8 cellular contexts compared by ENCODE assay signal in genomic region chr2:200713704-200714064, GRCh38.
DNase-seq lines count a peak whose midpoint lies in the region; ATAC-seq and TF ChIP-seq lines count a peak whose summit lies in the region.

No MANE protein-coding gene starts in this region.

- H3K79me2 ChIP-seq in PC-3 (ENCODE audit: low read length) = no peaks in the 10 kb centered on the region

- intact Hi-C loops in PC-3 (cut with micrococcal nuclease) = loop anchor here (1.0 kb wide), 8 partner anchors 22 to 188 kb away; partner anchors contain the start of genes BZW1, CLK1, NIF3L1 and PPIL3

- ATAC-seq in PC-3 = no peak
- ATAC-seq in omental fat pad (ENCODE audit: low FRiP score) = peak; percentile 31
- ATAC-seq in HG02884 (IDR thresholded peaks at IDR 0.05; ENCODE audit: unreplicated experiment) = no peak

- DNase-seq in PC-3 (no peak), omental fat pad (ENCODE audit: low spot score) (no peak), iPS-NIHi7 (ENCODE audit: extremely low spot score) (no peak), AG08395 (ENCODE audit: low spot score) (no peak), globus pallidus (ENCODE audit: low spot score) (no peak)

- POLR2A ChIA-PET in PC-3 (lab: Charles Lee; ENCODE audit: unreplicated experiment) = interaction anchor here (0.5 to 0.8 kb wide), 3 partner anchors 32 to 736 kb away, joined by 3 to 29 read pairs (median 4); no protein-coding TSS in a partner anchor

- H3K9me2 ChIP-seq in PC-3 (replicated peaks; ENCODE audit: low read length) = no peaks in the 10 kb centered on the region

- TF ChIP-seq CTCF in PC-3 (conservative IDR thresholded peaks at IDR 0.05; ENCODE audit: low read depth, low read length) (no peak), omental fat pad (IDR thresholded peaks at IDR 0.05) (no peak)

- H2AFZ ChIP-seq in PC-3 (ENCODE audit: low read length) = peak overlapping the region; percentile 63; the same call in 1 of the 2 replicates

- peaks cover 9 to 32% (median 20%) of the 10 kb centered on the region in 11 experiments; a peak in 21 of 22 replicates for H3K9me3 ChIP-seq in BLaER1 treated with 17β-estradiol and CSF1 and Interleukin-3, amounts not matched to agents 10 nM and 100 nM (replicated peaks in 1 of 11)
- H3K9me3 ChIP-seq in PC-3 (ENCODE audit: low read length) = no peaks in the 10 kb centered on the region

- H3K9ac ChIP-seq in BLaER1 treated with 17β-estradiol and CSF1 and Interleukin-3, amounts not matched to agents 10 nM and 100 nM = peak overlapping the region; percentile 46 to 78 (median 72); a peak in 19 of 22 replicates
- H3K9ac ChIP-seq in PC-3 (ENCODE audit: low read length) = peak overlapping the region; percentile 72

- peak overlapping the region in 7 of 10 experiments; percentile 42 to 62 (median 47); a peak in 10 of 20 replicates for H3K4me3 ChIP-seq in BLaER1 treated with 17β-estradiol and CSF1 and Interleukin-3, amounts not matched to agents 10 nM and 100 nM
- H3K4me3 ChIP-seq in PC-3 (ENCODE audit: low read length) = peak overlapping the region; percentile 33; the same call in 1 of the 2 replicates

- H3K36me3 ChIP-seq in BLaER1 treated with 17β-estradiol and CSF1 and Interleukin-3, amounts not matched to agents 10 nM and 100 nM = peaks cover 0 to 9% (median 0%) of the 10 kb centered on the region in 11 experiments; a peak in 4 of 22 replicates
- H3K36me3 ChIP-seq in PC-3 (ENCODE audit: low read depth, low read length) = no peaks in the 10 kb centered on the region

- H3K4me2 ChIP-seq in BLaER1 treated with 17β-estradiol and CSF1 and Interleukin-3, amounts not matched to agents 10 nM and 100 nM = peak overlapping the region; percentile 51 to 85 (median 66)
- H3K4me2 ChIP-seq in PC-3 (ENCODE audit: low read length) = peak overlapping the region; percentile 66

- H3K4me1 ChIP-seq in BLaER1 treated with 17β-estradiol and CSF1 and Interleukin-3, amounts not matched to agents 10 nM and 100 nM = peaks cover 8 to 50% (median 25%) of the 10 kb centered on the region in 10 experiments
- H3K4me1 ChIP-seq in PC-3 (ENCODE audit: insufficient read depth, low read length) = peaks cover 9% of the 10 kb centered on the region

- H3K27me3 ChIP-seq in BLaER1 treated with 17β-estradiol and CSF1 and Interleukin-3, amounts not matched to agents 10 nM and 100 nM = no peaks in the 10 kb centered on the region
- no peaks in the 10 kb centered on the region for H3K27me3 ChIP-seq in PC-3 (ENCODE audit: low read length)

- no peaks in the 10 kb centered on the region for H3F3A ChIP-seq in PC-3 (ENCODE audit: low read length, unreplicated experiment)

- BruUV-seq in PC-3 (replicated peaks; lab: Mats Ljungman, UMichigan) = no TSS peak

- CTCF ChIA-PET in PC-3 (lab: Charles Lee) = interaction anchor here (0.6 to 1.8 kb wide), 5 partner anchors 15 to 137 kb away, joined by 3 to 17 read pairs (median 5); no protein-coding TSS in a partner anchor

- H3K27ac ChIP-seq in BLaER1 treated with 17β-estradiol and CSF1 and Interleukin-3, amounts not matched to agents 10 nM and 100 nM = peak overlapping the region; percentile 57 to 91 (median 72)
- H3K27ac ChIP-seq in PC-3 (ENCODE audit: low read length) = peak overlapping the region; percentile 91
- peak overlapping the region; percentile 93 for H3K27ac ChIP-seq in cingulate gyrus (ENCODE audit: low read depth, low read length)

- no peaks in the 10 kb centered on the region for H4K20me1 ChIP-seq in BLaER1 treated with 17β-estradiol and CSF1 and Interleukin-3, amounts not matched to agents 10 nM and 100 nM
- no peaks in the 10 kb centered on the region for H4K20me1 ChIP-seq in PC-3 (ENCODE audit: low read length)
